26 cellular contexts compared by ENCODE assay signal in the genomic region with DNA sequence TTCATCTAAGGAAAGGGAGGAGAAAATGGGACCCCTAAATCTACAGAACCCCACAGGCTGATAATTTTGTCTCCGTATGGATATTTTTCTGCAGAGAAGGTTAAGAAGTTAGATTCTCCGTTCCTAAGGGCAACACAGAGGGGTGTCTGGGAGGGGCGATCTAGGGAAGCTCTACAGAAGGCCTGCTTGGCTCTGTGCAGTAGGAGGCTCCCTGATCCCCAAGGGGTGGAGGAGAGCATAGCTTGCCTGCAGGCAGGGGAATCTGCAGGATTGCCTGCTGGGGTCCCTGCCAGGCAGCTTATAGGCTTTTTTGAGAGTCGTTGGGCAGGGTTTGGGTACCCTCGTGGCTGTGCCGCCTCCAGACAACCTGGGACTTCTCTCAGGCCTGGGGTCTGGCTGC.
"Had no signal": no experiment of that assay in that cellular context is flagged by ENCODE, and none has a peak within 500 bp of the region (broad histone marks: within the 10 kb centered on the region; RNA-seq: fewer than 3 reads in every experiment).

No MANE protein-coding gene starts in this region.

- FAIRE-seq: islet of Langerhans, kidney, small intestine, urothelium cell line had no signal

- H3K27me3 Mint-ChIP-seq: naive B cell; progenitor cell of endocrine pancreas; stimulated activated naive CD8-positive, alpha-beta T cell treated with anti-CD3 and anti-CD28 coated beads, Interleukin-15, Interleukin-2, amounts not matched to agents 100 ng/mL and 50 ng/mL, for 24 hours had no signal

- H3K9me3 Mint-ChIP-seq: immature natural killer cell; natural killer cell; stimulated activated effector memory CD8-positive, alpha-beta T cell treated with anti-CD3 and anti-CD28 coated beads, Interleukin-12 subunit alpha, Interleukin-12 subunit beta, amount 100 ng/mL, for 72 hours; stimulated activated naive CD8-positive, alpha-beta T cell treated with anti-CD3 and anti-CD28 coated beads, Interleukin-15, Interleukin-2, amounts not matched to agents 100 ng/mL and 50 ng/mL, for 24 hours had no signal

- H3K36me3 ChIP-seq: left ventricle myocardium inferior, ovary, right atrium auricular region, sigmoid colon, spleen, suprapubic skin, thoracic aorta, tibial artery, upper lobe of right lung had no signal

- H3K36me3 Mint-ChIP-seq: immature natural killer cell; mesothelial cell of epicardium; naive B cell; natural killer cell; stimulated activated effector memory CD8-positive, alpha-beta T cell treated with anti-CD3 and anti-CD28 coated beads, Interleukin-12 subunit alpha, Interleukin-12 subunit beta, amount 100 ng/mL, for 72 hours had no signal

- H3K4me3 Mint-ChIP-seq: immature natural killer cell; mesothelial cell of epicardium; naive B cell; natural killer cell; stimulated activated effector memory CD8-positive, alpha-beta T cell treated with anti-CD3 and anti-CD28 coated beads, Interleukin-12 subunit alpha, Interleukin-12 subunit beta, amount 100 ng/mL, for 72 hours; stimulated activated naive CD8-positive, alpha-beta T cell treated with anti-CD3 and anti-CD28 coated beads, Interleukin-15, Interleukin-2, amounts not matched to agents 100 ng/mL and 50 ng/mL, for 24 hours had no signal

- H3K4me1 ChIP-seq: right atrium auricular region, spleen, suprapubic skin, tibial artery, upper lobe of right lung had no signal

- H3K9me3 ChIP-seq: left ventricle myocardium inferior, ovary, right atrium auricular region, sigmoid colon, spleen, suprapubic skin, thoracic aorta, tibial artery, upper lobe of right lung had no signal

- H3K27ac ChIP-seq: left ventricle myocardium inferior, ovary, right atrium auricular region, sigmoid colon, spleen, suprapubic skin, thoracic aorta, tibial artery, upper lobe of right lung had no signal

- H3K4me1 Mint-ChIP-seq: immature natural killer cell; naive B cell; natural killer cell; stimulated activated effector memory CD8-positive, alpha-beta T cell treated with anti-CD3 and anti-CD28 coated beads, Interleukin-12 subunit alpha, Interleukin-12 subunit beta, amount 100 ng/mL, for 72 hours had no signal

- H3K27me3 ChIP-seq: ovary, right atrium auricular region, sigmoid colon, spleen, suprapubic skin, tibial artery, upper lobe of right lung had no signal

- DNase-seq: hypothalamus; immature natural killer cell; kidney; left ventricle myocardium inferior; mesendoderm; naive B cell; natural killer cell; ovary; sigmoid colon; small intestine; spleen; stimulated activated CD4-positive, alpha-beta T cell treated with anti-CD3 and anti-CD28 coated beads, Interleukin-4, amount 100 ng/mL, for 24 hours; stimulated activated naive CD4-positive, alpha-beta T cell; tibial artery; trophoblast cell; upper lobe of right lung had no signal

- H3K4me3 ChIP-seq: left ventricle myocardium inferior, lung, ovary, right atrium auricular region, sigmoid colon, spleen, suprapubic skin, thoracic aorta, tibial artery, upper lobe of right lung had no signal

- H3K27ac Mint-ChIP-seq: immature natural killer cell; naive B cell; natural killer cell; progenitor cell of endocrine pancreas; stimulated activated effector memory CD8-positive, alpha-beta T cell treated with anti-CD3 and anti-CD28 coated beads, Interleukin-12 subunit alpha, Interleukin-12 subunit beta, amount 100 ng/mL, for 72 hours; stimulated activated naive CD8-positive, alpha-beta T cell treated with anti-CD3 and anti-CD28 coated beads, Interleukin-15, Interleukin-2, amounts not matched to agents 100 ng/mL and 50 ng/mL, for 24 hours had no signal

- ATAC-seq: natural killer cell; stimulated activated effector memory CD8-positive, alpha-beta T cell treated with anti-CD3 and anti-CD28 coated beads, Interleukin-12 subunit alpha, Interleukin-12 subunit beta, amount 100 ng/mL, for 72 hours; upper lobe of right lung had no signal
